In the genomic region with DNA sequence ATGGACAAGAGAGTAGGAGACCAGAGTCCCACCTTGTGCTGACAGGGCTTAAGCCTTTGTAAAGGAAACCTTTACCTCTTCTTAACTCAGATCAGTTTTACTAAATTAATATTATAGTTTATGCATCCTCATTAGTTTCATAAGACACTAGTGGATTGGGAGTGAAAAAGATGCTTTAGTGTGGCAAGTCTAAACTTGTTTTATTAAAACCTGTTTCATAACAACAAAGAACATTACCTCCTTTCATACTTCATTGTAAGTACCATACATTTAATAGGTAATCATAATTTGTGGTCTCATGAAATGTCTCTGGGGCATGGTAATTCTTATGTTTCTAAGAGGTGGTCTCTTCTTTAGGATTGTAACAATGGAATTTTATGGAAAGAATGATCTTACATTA, we compare ENCODE assay signal across 25 cellular contexts.
"Had no signal": no experiment of that assay in that cellular context is flagged by ENCODE, and none has a peak within 500 bp of the region (broad histone marks: within the 10 kb centered on the region; RNA-seq: fewer than 3 reads in every experiment).

No MANE protein-coding gene starts in this region.

- H3K27me3 ChIP-seq: gastrocnemius medialis, heart left ventricle, hepatocyte, left lung, right atrium auricular region, suprapubic skin, transverse colon, upper lobe of right lung, uterus had no signal

- H3K36me3 ChIP-seq: uterus had no signal

- FAIRE-seq: endometrium, islet of Langerhans had no signal

- H3K4me3 Mint-ChIP-seq: effector memory CD8-positive, alpha-beta T cell; naive thymus-derived CD8-positive, alpha-beta T cell; nephron progenitor cell; stimulated activated naive CD8-positive, alpha-beta T cell treated with anti-CD3 and anti-CD28 coated beads, Interleukin-15, amount 100 ng/mL, for 72 hours had no signal

- DNase-seq: effector memory CD8-positive, alpha-beta T cell; gastrocnemius medialis; heart left ventricle; left cardiac atrium; left lung; naive thymus-derived CD8-positive, alpha-beta T cell; nephron progenitor cell; nucleus accumbens; stimulated activated CD4-positive, alpha-beta T cell treated with anti-CD3 and anti-CD28 coated beads, Interleukin-12 subunit alpha, Interleukin-12 subunit beta, amount 100 ng/mL, for 4 hours; stimulated activated CD4-positive, alpha-beta T cell treated with anti-CD3 and anti-CD28 coated beads, Interleukin-1b, Interleukin-23, amount 100 ng/mL, for 48 hours; stimulated activated CD4-positive, alpha-beta T cell treated with anti-CD3 and anti-CD28 coated beads, Interleukin-4, amount 100 ng/mL, for 1 hour; stimulated activated CD8-positive, alpha-beta memory T cell treated with anti-CD3 and anti-CD28 coated beads, Interleukin-4, amount 100 ng/mL, for 48 hours; stimulated activated naive CD4-positive, alpha-beta T cell; stimulated activated naive CD8-positive, alpha-beta T cell treated with anti-CD3 and anti-CD28 coated beads, Interleukin-15, amount 100 ng/mL, for 72 hours; transverse colon; upper lobe of right lung; uterus had no signal

- H3K4me3 ChIP-seq: coronary artery, gastrocnemius medialis, heart left ventricle, hepatocyte, left lung, prostate gland, right atrium auricular region, smooth muscle cell, suprapubic skin, transverse colon, upper lobe of right lung, uterus had no signal

- H3K27me3 Mint-ChIP-seq: effector memory CD8-positive, alpha-beta T cell; naive thymus-derived CD8-positive, alpha-beta T cell; stimulated activated naive CD8-positive, alpha-beta T cell treated with anti-CD3 and anti-CD28 coated beads, Interleukin-15, amount 100 ng/mL, for 72 hours had no signal

- H3K27ac Mint-ChIP-seq: effector memory CD8-positive, alpha-beta T cell; nephron progenitor cell; stimulated activated naive CD8-positive, alpha-beta T cell treated with anti-CD3 and anti-CD28 coated beads, Interleukin-15, amount 100 ng/mL, for 72 hours had no signal

- H3K4me1 Mint-ChIP-seq: nephron progenitor cell; stimulated activated naive CD8-positive, alpha-beta T cell treated with anti-CD3 and anti-CD28 coated beads, Interleukin-15, amount 100 ng/mL, for 72 hours had no signal

- H3K9me3 Mint-ChIP-seq: effector memory CD8-positive, alpha-beta T cell; naive thymus-derived CD8-positive, alpha-beta T cell; nephron progenitor cell; stimulated activated naive CD8-positive, alpha-beta T cell treated with anti-CD3 and anti-CD28 coated beads, Interleukin-15, amount 100 ng/mL, for 72 hours had no signal
